9 cellular contexts compared by ENCODE assay signal in genomic region chr2:233384811-233385488, GRCh38. TPM values are rescaled to one million over a fixed set of nuclear protein-coding genes. Genes with fewer than 3 reads are reported as not detected.
DNase-seq lines count a peak whose midpoint lies in the region; ATAC-seq and TF ChIP-seq lines count a peak whose summit lies in the region.
"Had no signal": no experiment of that assay in that cellular context is flagged by ENCODE, and none has a peak within 500 bp of the region (broad histone marks: within the 10 kb centered on the region; RNA-seq: fewer than 3 reads in every experiment).

No MANE protein-coding gene starts in this region.

- no peak for DNase-seq in activated naive CD4-positive, alpha-beta T cell treated with anti-CD3 and anti-CD28 coated beads for 36 hours
- no peak for DNase-seq in activated naive CD4-positive, alpha-beta T cell treated with anti-CD3 and anti-CD28 coated beads, Interleukin-2, amount 50 U/mL, for 16 hours
- DNase-seq in HT-29 (ENCODE audit: low spot score) (peak; percentile 84), globus pallidus (ENCODE audit: low spot score) (peak; percentile 20), upper lobe of right lung (no peak)
- no peak for DNase-seq in activated CD4-positive, alpha-beta T cell treated with anti-CD3 and anti-CD28 coated beads for 4 hours

- no peaks in the 10 kb centered on the region for H3K9me3 Mint-ChIP-seq in activated naive CD4-positive, alpha-beta T cell treated with anti-CD3 and anti-CD28 coated beads for 36 hours

- peak overlapping the region; percentile 69 for H3K27ac Mint-ChIP-seq in activated naive CD4-positive, alpha-beta T cell treated with anti-CD3 and anti-CD28 coated beads for 36 hours

- ATAC-seq in upper lobe of right lung (peak; percentile 56), HG02840 (IDR thresholded peaks at IDR 0.05; ENCODE audit: low FRiP score, unreplicated experiment) (no peak), HG02571 (IDR thresholded peaks at IDR 0.05; ENCODE audit: unreplicated experiment) (no peak)

- no peaks in the 10 kb centered on the region for H3K9me3 ChIP-seq in upper lobe of right lung
- H3K9me3 ChIP-seq: SJSA1 had no signal

- no peak overlapping the region for H3K27ac ChIP-seq in upper lobe of right lung
- H3K27ac ChIP-seq: SJSA1 had no signal

- no peaks in the 10 kb centered on the region for H3K27me3 ChIP-seq in upper lobe of right lung
- H3K27me3 ChIP-seq: SJSA1 had no signal

- peaks cover 36% of the 10 kb centered on the region for H3K4me1 ChIP-seq in upper lobe of right lung
- H3K4me1 ChIP-seq: SJSA1 had no signal

- H3K4me3 Mint-ChIP-seq in activated naive CD4-positive, alpha-beta T cell treated with anti-CD3 and anti-CD28 coated beads for 36 hours: peak overlapping the region; percentile 36

- H3K4me3 ChIP-seq in upper lobe of right lung: no peak overlapping the region
- H3K4me3 ChIP-seq: SJSA1 had no signal

- peaks cover 10% of the 10 kb centered on the region for H3K36me3 Mint-ChIP-seq in activated naive CD4-positive, alpha-beta T cell treated with anti-CD3 and anti-CD28 coated beads for 36 hours (ENCODE audit: low read depth)

- peaks cover 69% of the 10 kb centered on the region for H3K4me1 Mint-ChIP-seq in activated naive CD4-positive, alpha-beta T cell treated with anti-CD3 and anti-CD28 coated beads for 36 hours (ENCODE audit: low read depth)

- CTCF ChIA-PET in activated naive CD4-positive, alpha-beta T cell treated with anti-CD3 and anti-CD28 coated beads for 36 hours (lab: Charles Lee): interaction anchor here (0.9 to 1.9 kb wide), 6 partner anchors 11 to 58 kb away, joined by 3 to 6 read pairs (median 4); no protein-coding TSS in a partner anchor

- H3K27me3 Mint-ChIP-seq in activated naive CD4-positive, alpha-beta T cell treated with anti-CD3 and anti-CD28 coated beads for 36 hours (ENCODE audit: low read depth): no peaks in the 10 kb centered on the region

- TF ChIP-seq CTCF in upper lobe of right lung (IDR thresholded peaks at IDR 0.05): no peak

- peaks cover 5% of the 10 kb centered on the region for H3K36me3 ChIP-seq in upper lobe of right lung

- intact Hi-C loops in activated naive CD4-positive, alpha-beta T cell treated with anti-CD3 and anti-CD28 coated beads for 36 hours (cut with micrococcal nuclease): loop anchor here (1.0 to 2.0 kb wide), 2 partner anchors 30 to 469 kb away; partner anchors contain the start of genes DGKD and HJURP
- intact Hi-C loops in upper lobe of right lung (cut with DNase I): no loop called here

RNA-seq across cellular contexts. Expression of gene DGKD, which starts 30.7 kb away (rescaled TPM):
- total RNA-seq in activated naive CD4-positive, alpha-beta T cell treated with anti-CD3 and anti-CD28 coated beads for 36 hours: 10 to 100 TPM; 68.9 to 72.3 TPM
- 18.2 and 18.7 TPM in 2 replicates for total RNA-seq in HT-29 (2014; rRNA removed; shearing (Covaris generic))
- 86.7 TPM for total RNA-seq in upper lobe of right lung

Comparison
In these comparisons a context has a peak if more than half of its experiments do, and no peak if none do; other contexts are left out.
1. DNase-seq: peak in HT-29 (single experiment) and globus pallidus (single experiment); none in activated naive CD4-positive, alpha-beta T cell treated with anti-CD3 and anti-CD28 coated beads for 36 hours (single experiment), activated naive CD4-positive, alpha-beta T cell treated with anti-CD3 and anti-CD28 coated beads, Interleukin-2, amount 50 U/mL, for 16 hours (single experiment), upper lobe of right lung (single experiment) and activated CD4-positive, alpha-beta T cell treated with anti-CD3 and anti-CD28 coated beads for 4 hours (0 of 2).